In the genomic region with DNA sequence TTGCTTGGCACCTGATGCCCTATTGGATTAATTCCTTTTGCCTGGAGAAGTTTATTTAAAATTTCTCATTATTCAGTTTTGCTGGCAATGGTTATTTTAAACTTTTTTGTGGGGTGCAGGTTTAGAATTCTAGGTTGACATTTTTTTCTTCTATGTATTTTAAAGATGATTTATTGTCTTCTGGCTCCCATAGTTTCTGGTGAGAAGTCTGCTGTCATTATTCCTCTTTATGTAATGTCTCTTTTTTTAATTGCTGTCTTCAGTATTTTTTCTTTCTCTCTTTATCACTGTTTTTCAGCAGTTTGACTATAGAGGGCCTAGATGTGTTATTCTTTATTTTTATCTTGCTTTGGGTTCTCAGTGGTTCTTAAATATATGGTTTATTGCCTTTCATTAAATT, we compare ENCODE assay signal across 16 cellular contexts. TPM values are rescaled to one million over a fixed set of nuclear protein-coding genes. Genes with fewer than 3 reads are reported as not detected.
DNase-seq lines count a peak whose midpoint lies in the region; ATAC-seq, FAIRE-seq and TF ChIP-seq lines count a peak whose summit lies in the region.
"Had no signal": no experiment of that assay in that cellular context is flagged by ENCODE, and none has a peak within 500 bp of the region (broad histone marks: within the 10 kb centered on the region; RNA-seq: fewer than 3 reads in every experiment).

No MANE protein-coding gene starts in this region.

- H2BK120ac ChIP-seq in neuronal stem cell (ENCODE audit: low read depth, low read length) = no peak overlapping the region

- no peak for FAIRE-seq in K562 (lab: Jason Lieb, UNC)
- FAIRE-seq: GM12891 had no signal

- H2BK15ac ChIP-seq in neuronal stem cell (ENCODE audit: low read length) = no peak overlapping the region

- H3K4me3 ChIP-seq in K562 (no peak overlapping the region), neuronal stem cell (ENCODE audit: low read length in 2 of 2) (no peak overlapping the region), gastrocnemius medialis (no peak overlapping the region)
- H3K4me3 ChIP-seq: esophagus muscularis mucosa, sigmoid colon, thoracic aorta had no signal

- BruUV-seq in K562 (replicated peaks; lab: Mats Ljungman, UMichigan) = no TSS peak

- no peak overlapping the region for H4K8ac ChIP-seq in neuronal stem cell (ENCODE audit: low read depth, low read length)

- no peak overlapping the region for H3K23ac ChIP-seq in neuronal stem cell (ENCODE audit: low read depth, low read length, poor library complexity)

- POLR2A ChIA-PET in K562 (lab: Yijun Ruan, JAX) = no interaction called here

- peaks cover 13% of the 10 kb centered on the region for H3K9me3 ChIP-seq in K562 (replicated peaks; ENCODE audit: control insufficient read depth, insufficient read depth, low read depth, low read length)
- H3K9me3 ChIP-seq in neuronal stem cell (replicated peaks in 1 of 2; ENCODE audit: control insufficient read depth in 2 of 2, insufficient read depth in 1 of 2, low read depth in 1 of 2, low read length in 2 of 2) = peaks cover 15 to 68% of the 10 kb centered on the region in 2 donors
- H3K9me3 ChIP-seq in gastrocnemius medialis = peaks cover 0 to 10% (median 0%) of the 10 kb centered on the region in 3 donors

- H3K36me3 ChIP-seq in K562 (ENCODE audit: control insufficient read depth, insufficient read depth, low read length) (peaks cover 47% of the 10 kb centered on the region), neuronal stem cell (replicated peaks in 1 of 2; ENCODE audit: control insufficient read depth in 2 of 2, insufficient read depth in 2 of 2, low read length in 2 of 2) (peaks cover 12 to 70% of the 10 kb centered on the region in 2 donors), gastrocnemius medialis (peaks cover 0 to 19% of the 10 kb centered on the region in 2 donors)
- H3K36me3 ChIP-seq: thoracic aorta had no signal

- H3K4ac ChIP-seq in neuronal stem cell (ENCODE audit: low read length) = no peak overlapping the region

- H3K4me1 ChIP-seq in K562 (replicated peaks in 1 of 2; ENCODE audit: control insufficient read depth in 2 of 2, insufficient read depth in 2 of 2, low read length in 2 of 2) (0 out of 5 replicates have a peak, but pooled peaks cover 0 to under 1% of the 10 kb centered on the region in 2 experiments), neuronal stem cell (ENCODE audit: control insufficient read depth in 2 of 2, insufficient read depth in 1 of 2, low read depth in 1 of 2, low read length in 2 of 2) (no peaks in the 10 kb centered on the region), gastrocnemius medialis (peaks cover 40 to 49% of the 10 kb centered on the region in 2 donors)

- TF ChIP-seq CTCF in K562 (IDR thresholded peaks at IDR 0.05 in 2 of 3, conservative IDR thresholded peaks at IDR 0.05 in 1 of 3; ENCODE audit: insufficient read depth in 2 of 3, low read depth in 1 of 3, low read length in 3 of 3) (no peak), gastrocnemius medialis (IDR thresholded peaks at IDR 0.05 in 4 of 5, conservative IDR thresholded peaks at IDR 0.05 in 1 of 5) (no peak)

- peaks cover 3% of the 10 kb centered on the region for H3K79me1 ChIP-seq in neuronal stem cell (ENCODE audit: low read depth, low read length)

- no peak overlapping the region for H3K27ac ChIP-seq in K562 (ENCODE audit: extremely low read depth, low read depth, low read length)
- H3K27ac ChIP-seq in neuronal stem cell (replicated peaks; ENCODE audit: low read length) = no peak overlapping the region
- H3K27ac ChIP-seq in gastrocnemius medialis = peak overlapping the region in 1 of 4 donors; percentile 56
- H3K27ac ChIP-seq: esophagus muscularis mucosa, sigmoid colon had no signal

- CTCF ChIA-PET in K562 (lab: Yijun Ruan, JAX; ENCODE audit: low intra/inter-chr PET ratio) = no interaction called here

- in situ Hi-C loops in ACHN (cut with HindIII; ENCODE audit: low pct_ligation_motif_present, low pct_unique_long_range_greater_than_20kb, low sequenced_read_pairs) = no loop called here
- in situ Hi-C loops in K562 (cut with MboI) = no loop called here
- in situ Hi-C loops in gastrocnemius medialis (cut with MboI; ENCODE audit: low sequenced_read_pairs in 4 of 4) = no loop called here

- no peaks in the 10 kb centered on the region for H4K20me1 ChIP-seq in K562 (replicated peaks; ENCODE audit: control insufficient read depth, insufficient read depth, low read length)

- no peak overlapping the region for H3K18ac ChIP-seq in neuronal stem cell (ENCODE audit: low read length)

- H3K4me2 ChIP-seq in K562 (ENCODE audit: insufficient read depth, low read length) (no peak overlapping the region), neuronal stem cell (ENCODE audit: insufficient read depth, low read length, poor library complexity, severe bottlenecking) (no peak overlapping the region)

- no peaks in the 10 kb centered on the region for H3K27me3 ChIP-seq in K562 (ENCODE audit: control insufficient read depth in 2 of 2, insufficient read depth in 2 of 2, low read length in 2 of 2)
- no peaks in the 10 kb centered on the region for H3K27me3 ChIP-seq in neuronal stem cell (ENCODE audit: control insufficient read depth in 3 of 3, insufficient read depth in 3 of 3, low read depth in 1 of 3, low read length in 3 of 3)
- H3K27me3 ChIP-seq in gastrocnemius medialis = no peaks in the 10 kb centered on the region
- H3K27me3 ChIP-seq: esophagus muscularis mucosa, sigmoid colon had no signal

- H3K9me1 ChIP-seq in K562 (ENCODE audit: control insufficient read depth, insufficient read depth, low read length) = no peaks in the 10 kb centered on the region

- intact Hi-C loops in K562 (cut with micrococcal nuclease) = no loop called here
- intact Hi-C loops in gastrocnemius medialis (cut with DNase I; ENCODE audit: low total_unique reads) = loop anchor here (5.0 kb wide), 1 partner anchor 440 kb away; a partner anchor contains a TSS

- no peak overlapping the region for H2AK5ac ChIP-seq in neuronal stem cell (ENCODE audit: low read depth, low read length)

- DNase-seq in A172 (ENCODE audit: low spot score) (peak; percentile 40), ACHN (peak; percentile 40), NCI-H226 (peak; percentile 15), K562 (ENCODE audit: extremely low read depth in 1 of 4, low spot score in 3 of 4) (no peak), neuronal stem cell (ENCODE audit: low spot score) (no peak), EL (no peak), gastrocnemius medialis (no peak)
- DNase-seq: activated CD4-positive, CD25-positive, alpha-beta regulatory T cell treated with anti-CD3 and anti-CD28 coated beads, Interleukin-2, amount 50 U/mL, for 72 hours; Caco-2; H7; SHP77; sigmoid colon had no signal

- H3K79me2 ChIP-seq in K562 (ENCODE audit: control insufficient read depth, insufficient read depth, low read length) = peaks cover 100% of the 10 kb centered on the region

- H4K91ac ChIP-seq in neuronal stem cell (ENCODE audit: low read depth, low read length, poor library complexity) = no peak overlapping the region

- TF ChIP-seq RAD21 in K562 (CRISPR knock-in tag; conservative IDR thresholded peaks at IDR 0.05 in 1 of 2, IDR thresholded peaks at IDR 0.05 in 1 of 2) = no peak

- no peak overlapping the region for H3K14ac ChIP-seq in neuronal stem cell (ENCODE audit: low read length)

- H2BK12ac ChIP-seq in neuronal stem cell (ENCODE audit: low read length) = no peak overlapping the region

- no peak for TF ChIP-seq POLR2A in K562 (conservative IDR thresholded peaks at IDR 0.05)
- no peak for TF ChIP-seq POLR2A in gastrocnemius medialis (IDR thresholded peaks at IDR 0.05)

- no peak for TF ChIP-seq EP300 in K562 (IDR thresholded peaks at IDR 0.05; ENCODE audit: low read length)

- no peak overlapping the region for H2BK5ac ChIP-seq in neuronal stem cell (ENCODE audit: low read length)

- H2AFZ ChIP-seq in K562 (ENCODE audit: low read depth, low read length) (no peak overlapping the region), neuronal stem cell (ENCODE audit: low read length) (no peak overlapping the region)

- H3K9ac ChIP-seq in K562 (ENCODE audit: insufficient read depth in 1 of 2, low read depth in 2 of 2, low read length in 2 of 2) = no peak overlapping the region
- no peak overlapping the region for H3K9ac ChIP-seq in neuronal stem cell (ENCODE audit: low read depth, low read length, poor library complexity)

- ATAC-seq in K562 (no peak), GM18858 (IDR thresholded peaks at IDR 0.05; ENCODE audit: unreplicated experiment) (no peak), gastrocnemius medialis (no peak)

TF ChIP-seq in K562, 482 proteins besides CTCF, POLR2A, EP300 and RAD21 (continues in another document):
- TF ChIP-seq TRIM24 (IDR thresholded peaks at IDR 0.05) = peak; percentile 86 to 89
- TF ChIP-seq ARHGAP35 (IDR thresholded peaks at IDR 0.05; ENCODE audit: partially characterized antibody) = no peak
- TF ChIP-seq JUNB (CRISPR knock-in tag; conservative IDR thresholded peaks at IDR 0.05) = no peak
- TF ChIP-seq ZBTB7A (IDR thresholded peaks at IDR 0.05; ENCODE audit: borderline replicate concordance, control insufficient read depth, low read depth, low read length) = no peak
- TF ChIP-seq MCM7 (IDR thresholded peaks at IDR 0.05) = no peak

RNA-seq across cellular contexts. Expression of a gene that starts 33.2 kb away (rescaled TPM):
- 28.0 and 38.2 TPM in 2 replicates for total RNA-seq in A172 (2014; rRNA removed; shearing (Covaris generic))
- total RNA-seq in K562 (2011; cell fraction: chromatin; rRNA removed; ENCODE audit: low replicate concordance) = 41.6 and 60.4 TPM in 2 replicates
- 13.7 and 17.9 TPM in 2 replicates for total RNA-seq in K562 (2011; cell fraction: nucleolus; rRNA removed)
- 21.9 and 34.4 TPM in 2 replicates for total RNA-seq in K562 (2011; cell fraction: nucleoplasm; rRNA removed)
- total RNA-seq in K562 (2014; rRNA removed) (24.4 and 25.7 TPM in 2 replicates), K562 (2014; rRNA removed; fragmentation: Illumina TruSeq; extraction: Trizol) (36.1 and 41.0 TPM in 2 replicates), K562 (2015; rRNA removed; fragmentation: Illumina TruSeq; extraction: Trizol) (26.4 and 31.1 TPM in 2 replicates), K562 (2021) (26.7 and 30.1 TPM in 2 replicates), gastrocnemius medialis (10 to 100 TPM; 15.8 to 25.5 (median 17.9) TPM)
- polyA plus RNA-seq in K562 (2011; rRNA removed) (23.0 and 25.9 TPM in 2 replicates), K562 (2014; fragmentation: Illumina TruSeq; extraction: Trizol) (19.6 and 24.2 TPM in 2 replicates), K562 (2014; fragmentation: Nextera tagmentation; extraction: Ambion mirVana) (10 to 100 TPM; 12.4 to 22.8 TPM), K562 (2014; rRNA removed) (10.5 and 11.4 TPM in 2 replicates)
- 5.2 and 10.6 TPM in 2 replicates for polyA plus RNA-seq in K562 (2011; cell fraction: cytosol; rRNA removed)
- 13.7 and 18.9 TPM in 2 replicates for polyA plus RNA-seq in K562 (2011; cell fraction: nucleus; rRNA removed)
- 8.5 and 10.5 TPM in 2 replicates for polyA plus RNA-seq in K562 (2012)
- 66.3 and 97.5 TPM in 2 replicates for polyA minus RNA-seq in K562 (2011; rRNA and poly(A)+ RNA removed)
- polyA minus RNA-seq in K562 (2011; cell fraction: cytosol; rRNA and poly(A)+ RNA removed) = 23.6 and 24.8 TPM in 2 replicates
- 15.6 and 26.7 TPM in 2 replicates for polyA minus RNA-seq in K562 (2011; cell fraction: nucleus; rRNA and poly(A)+ RNA removed)
- polyA plus RNA-seq in neuronal stem cell (2013, experiment 1 of 2) = 11.2 TPM
- 11.3 TPM for polyA plus RNA-seq in neuronal stem cell (2013, experiment 2 of 2)

Comparison
In these comparisons a context has a peak if more than half of its experiments do, and no peak if none do; other contexts are left out.
1. DNase-seq: peak in A172 (single experiment), ACHN (single experiment) and NCI-H226 (single experiment); none in K562 (0 of 4), neuronal stem cell (single experiment), EL (single experiment) and gastrocnemius medialis (0 of 2).